8 cellular contexts compared by ENCODE assay signal in the genomic region with DNA sequence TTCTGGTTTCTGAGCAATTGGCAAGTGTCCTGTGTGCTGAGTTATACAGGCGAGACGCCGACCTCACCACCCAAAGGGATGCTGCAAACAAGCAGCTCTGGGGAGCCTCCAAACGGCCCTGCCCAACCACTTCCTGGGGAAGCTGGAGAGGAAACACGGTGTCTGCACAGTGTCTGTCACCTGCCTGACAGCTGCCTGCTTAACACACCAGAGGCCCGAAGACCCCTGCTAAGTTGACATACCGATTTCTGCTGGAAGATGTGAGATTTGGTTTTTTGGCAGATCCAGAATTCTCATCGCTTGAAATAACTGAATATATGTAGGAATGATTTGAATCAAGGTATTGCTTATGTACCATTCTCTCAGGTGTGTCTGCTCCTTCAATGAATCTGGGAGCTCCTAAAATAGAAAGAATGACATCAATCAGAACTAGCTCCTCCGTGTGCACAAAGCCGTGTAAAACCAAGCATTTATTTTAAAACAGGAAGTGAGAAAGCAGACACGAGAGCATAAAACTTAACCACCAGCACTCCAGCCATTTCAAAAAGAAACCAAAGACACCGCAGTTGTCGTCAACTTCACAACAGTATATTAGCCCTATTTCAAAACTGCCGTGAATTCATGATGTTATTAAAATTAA. TPM values are rescaled to one million over a fixed set of nuclear protein-coding genes. Genes with fewer than 3 reads are reported as not detected.
DNase-seq lines count a peak whose midpoint lies in the region; ATAC-seq and TF ChIP-seq lines count a peak whose summit lies in the region.

No MANE protein-coding gene starts in this region.

- H3K27ac ChIP-seq in MM.1S (ENCODE audit: low read length) (peak overlapping the region; percentile 98), smooth muscle cell (ENCODE audit: low read depth) (peak overlapping the region; percentile 25)

- no peak overlapping the region for H2AFZ ChIP-seq in MM.1S (ENCODE audit: low read length)
- peak overlapping the region; percentile 21 for H2AFZ ChIP-seq in smooth muscle cell (ENCODE audit: low read depth)

- H3K79me2 ChIP-seq in MM.1S (ENCODE audit: low read length) (no peaks in the 10 kb centered on the region), smooth muscle cell (ENCODE audit: low read depth) (no peaks in the 10 kb centered on the region)

- peaks cover 53% of the 10 kb centered on the region for H3K4me1 ChIP-seq in MM.1S (ENCODE audit: low read length)
- H3K4me1 ChIP-seq in smooth muscle cell (ENCODE audit: low read depth) = no peaks in the 10 kb centered on the region

- H3K4me3 Mint-ChIP-seq in activated CD8-positive, alpha-beta T cell treated with anti-CD3 and anti-CD28 coated beads, Interleukin-2, amount 10 ng/mL, durations not matched to agents 7 days and 5 days = peak overlapping the region; percentile 66

- peak overlapping the region; percentile 89 for H3K27ac Mint-ChIP-seq in activated CD8-positive, alpha-beta T cell treated with anti-CD3 and anti-CD28 coated beads, Interleukin-2, amount 10 ng/mL, durations not matched to agents 7 days and 5 days

- H3K9me3 Mint-ChIP-seq in activated CD8-positive, alpha-beta T cell treated with anti-CD3 and anti-CD28 coated beads, Interleukin-2, amount 10 ng/mL, durations not matched to agents 7 days and 5 days (ENCODE audit: insufficient read depth) = no peaks in the 10 kb centered on the region

- H4K20me1 ChIP-seq in MM.1S (ENCODE audit: insufficient read depth, low read length) (no peaks in the 10 kb centered on the region), smooth muscle cell (ENCODE audit: low read depth) (no peaks in the 10 kb centered on the region)

- WGBS in smooth muscle cell (ENCODE audit: low lambda C conversion rate) = 27% methylated on average over 14 of the region's 14 CpGs

- DNase-seq in GM03348 (ENCODE audit: low spot score) (peak; percentile 78), MM.1S (peak; percentile 97), fibroblast of gingiva (ENCODE audit: low read depth) (peak; percentile 65), smooth muscle cell (lab: John Stamatoyannopoulos, UW; ENCODE audit: unreplicated experiment) (no peak), NCI-H1694 (lab: John Stamatoyannopoulos, UW) (no peak), retina (no peak)
- DNase-seq in activated CD8-positive, alpha-beta T cell treated with anti-CD3 and anti-CD28 coated beads, Interleukin-2, amount 10 ng/mL, durations not matched to agents 7 days and 5 days = peak; percentile 93

- peaks cover 61% of the 10 kb centered on the region for H3K4me1 Mint-ChIP-seq in activated CD8-positive, alpha-beta T cell treated with anti-CD3 and anti-CD28 coated beads, Interleukin-2, amount 10 ng/mL, durations not matched to agents 7 days and 5 days (ENCODE audit: low read depth)

- no peaks in the 10 kb centered on the region for H3K9me2 ChIP-seq in MM.1S (replicated peaks; ENCODE audit: insufficient read depth, low read length)

- H3F3A ChIP-seq in MM.1S (ENCODE audit: insufficient read depth, low read length) (peaks cover 31% of the 10 kb centered on the region), smooth muscle cell (ENCODE audit: low read depth) (no peaks in the 10 kb centered on the region)

- H3K9ac ChIP-seq in MM.1S (ENCODE audit: low read length) = peak overlapping the region; percentile 89
- H3K9ac ChIP-seq in smooth muscle cell (ENCODE audit: low read depth) = no peak overlapping the region

- H3K4me3 ChIP-seq in MM.1S (ENCODE audit: low read length) (peak overlapping the region; percentile 43), smooth muscle cell (no peak overlapping the region)

- CTCF ChIA-PET in activated CD8-positive, alpha-beta T cell treated with anti-CD3 and anti-CD28 coated beads, Interleukin-2, amount 10 ng/mL, durations not matched to agents 7 days and 5 days (lab: Charles Lee) = interaction anchor here (0.7 to 6.3 kb wide), 17 partner anchors 9 to 169 kb away, joined by 3 to 138 read pairs (median 3); a partner anchor contains a TSS

- H3K27me3 Mint-ChIP-seq in activated CD8-positive, alpha-beta T cell treated with anti-CD3 and anti-CD28 coated beads, Interleukin-2, amount 10 ng/mL, durations not matched to agents 7 days and 5 days (ENCODE audit: low read depth) = peaks cover 11% of the 10 kb centered on the region

- ATAC-seq in GM21723 (IDR thresholded peaks at IDR 0.05; ENCODE audit: unreplicated experiment) = peak; percentile 84
- peak; percentile 97 for ATAC-seq in activated CD8-positive, alpha-beta T cell treated with anti-CD3 and anti-CD28 coated beads, Interleukin-2, amount 10 ng/mL, durations not matched to agents 7 days and 5 days

- peak overlapping the region; percentile 77 for H3K4me2 ChIP-seq in MM.1S (ENCODE audit: low read depth, low read length)
- H3K4me2 ChIP-seq in smooth muscle cell = peak overlapping the region; percentile 79

- H3K36me3 Mint-ChIP-seq in activated CD8-positive, alpha-beta T cell treated with anti-CD3 and anti-CD28 coated beads, Interleukin-2, amount 10 ng/mL, durations not matched to agents 7 days and 5 days (ENCODE audit: low read depth) = peaks cover 5% of the 10 kb centered on the region

- H3K36me3 ChIP-seq in MM.1S (replicated peaks; ENCODE audit: insufficient read depth, low read length) (no peaks in the 10 kb centered on the region), smooth muscle cell (ENCODE audit: low read depth) (no peaks in the 10 kb centered on the region)

- H3K27me3 ChIP-seq in MM.1S (replicated peaks; ENCODE audit: insufficient read depth, low read length) (no peaks in the 10 kb centered on the region), smooth muscle cell (ENCODE audit: low read depth) (no peaks in the 10 kb centered on the region)

- no peaks in the 10 kb centered on the region for H3K9me3 ChIP-seq in MM.1S (replicated peaks; ENCODE audit: insufficient read depth, low read length)
- H3K9me3 ChIP-seq in smooth muscle cell (replicated peaks; ENCODE audit: low read depth) = no peaks in the 10 kb centered on the region

- POLR2A ChIA-PET in activated CD8-positive, alpha-beta T cell treated with anti-CD3 and anti-CD28 coated beads, Interleukin-2, amount 10 ng/mL, durations not matched to agents 7 days and 5 days (lab: Charles Lee) = interaction anchor here (0.6 to 2.4 kb wide), 8 partner anchors 10 to 168 kb away, joined by 3 to 12 read pairs (median 5); a partner anchor contains a TSS

- TF ChIP-seq CTCF in MM.1S (IDR thresholded peaks at IDR 0.05; ENCODE audit: low read length) (no peak), smooth muscle cell (IDR thresholded peaks at IDR 0.05; ENCODE audit: borderline replicate concordance, insufficient read depth, poor library complexity, severe bottlenecking) (no peak)

RNA-seq across cellular contexts. Expression of a gene that starts 27.2 kb away (rescaled TPM):
- total RNA-seq in activated CD8-positive, alpha-beta T cell treated with anti-CD3 and anti-CD28 coated beads, Interleukin-2, amount 10 ng/mL, durations not matched to agents 7 days and 5 days = under 1 TPM in 1 of 2 experiments, not detected in 1; 0.11 TPM
- total RNA-seq in smooth muscle cell = 1.0 and 2.0 TPM in 2 replicates
- 1.7 and 2.7 TPM in 2 replicates for polyA plus RNA-seq in smooth muscle cell

RNA-seq across cellular contexts. Expression of a gene that starts 41.1 kb away (rescaled TPM):
- total RNA-seq in activated CD8-positive, alpha-beta T cell treated with anti-CD3 and anti-CD28 coated beads, Interleukin-2, amount 10 ng/mL, durations not matched to agents 7 days and 5 days = not detected
- not detected in 2 replicates for total RNA-seq in smooth muscle cell
- polyA plus RNA-seq in smooth muscle cell = 0.19 and 1.3 TPM in 2 replicates

Comparison
In these comparisons a context has a peak if more than half of its experiments do, and no peak if none do; other contexts are left out.
1. DNase-seq: peak in GM03348 (single experiment), MM.1S (single experiment), activated CD8-positive, alpha-beta T cell treated with anti-CD3 and anti-CD28 coated beads, Interleukin-2, amount 10 ng/mL, durations not matched to agents 7 days and 5 days (single experiment) and fibroblast of gingiva (single experiment); none in smooth muscle cell (single experiment), NCI-H1694 (single experiment) and retina (single experiment).